Comparison of ENCODE assay signal across 21 cellular contexts in the genomic region with DNA sequence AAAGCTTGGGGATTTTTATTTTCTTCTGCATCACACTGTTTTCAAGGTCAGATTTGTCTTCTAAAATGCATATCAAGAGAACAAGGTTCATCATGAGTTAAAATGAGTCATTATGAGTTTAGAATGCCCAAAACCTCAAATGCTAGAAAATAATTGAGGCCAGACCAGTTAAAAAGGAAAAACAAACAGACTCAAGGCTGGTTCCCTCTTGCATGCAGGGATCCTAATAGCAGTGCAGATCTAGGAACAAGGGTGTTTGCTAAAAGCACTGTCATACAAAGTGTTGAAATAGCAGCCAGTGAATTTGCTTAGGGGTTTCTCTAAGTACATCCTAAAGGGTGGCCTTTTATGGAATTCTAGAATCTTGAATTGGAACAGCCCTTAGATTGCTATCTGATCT. TPM values are rescaled to one million over a fixed set of nuclear protein-coding genes. Genes with fewer than 3 reads are reported as not detected.
DNase-seq lines count a peak whose midpoint lies in the region; ATAC-seq and TF ChIP-seq lines count a peak whose summit lies in the region.
"Had no signal": no experiment of that assay in that cellular context is flagged by ENCODE, and none has a peak within 500 bp of the region (broad histone marks: within the 10 kb centered on the region; RNA-seq: fewer than 3 reads in every experiment).

No MANE protein-coding gene starts in this region.

- H3F3A ChIP-seq in GM23248 (ENCODE audit: insufficient read depth), result peaks cover 5% of the 10 kb centered on the region; the same call in 1 of the 2 replicates
- no peaks in the 10 kb centered on the region for H3F3A ChIP-seq in smooth muscle cell (ENCODE audit: low read depth)

- H3K9ac ChIP-seq in GM23248 (no peak overlapping the region), adipocyte (ENCODE audit: low read length) (no peak overlapping the region), smooth muscle cell (ENCODE audit: low read depth) (no peak overlapping the region)

- no peaks in the 10 kb centered on the region for H4K20me1 ChIP-seq in GM23248 (ENCODE audit: insufficient read depth)
- peaks cover 4% of the 10 kb centered on the region for H4K20me1 ChIP-seq in smooth muscle cell (ENCODE audit: low read depth)

- in situ Hi-C loops in GM23248 (cut with MboI), result no loop called here

- H3K27ac ChIP-seq in GM23248 (no peak overlapping the region), smooth muscle cell (ENCODE audit: low read depth) (peak overlapping the region; percentile 4)
- H3K27ac ChIP-seq: C4-2B, upper lobe of left lung, VCaP had no signal

- TF ChIP-seq CTCF in fibroblast of pulmonary artery (IDR thresholded peaks at IDR 0.05; ENCODE audit: low read length, missing control alignments) (no peak), smooth muscle cell (IDR thresholded peaks at IDR 0.05; ENCODE audit: borderline replicate concordance, insufficient read depth, poor library complexity, severe bottlenecking) (no peak)

- H3K4me3 ChIP-seq in GM23248, result no peak overlapping the region
- peak overlapping the region; percentile 5 for H3K4me3 ChIP-seq in adipocyte (ENCODE audit: low read length)
- H3K4me3 ChIP-seq in fibroblast of pulmonary artery (replicated peaks; ENCODE audit: low read depth, low read length), result no peak overlapping the region
- H3K4me3 ChIP-seq in smooth muscle cell, result no peak overlapping the region
- H3K4me3 ChIP-seq: dorsolateral prefrontal cortex, skin epidermis, upper lobe of left lung had no signal

- no peaks in the 10 kb centered on the region for H3K79me2 ChIP-seq in GM23248 (ENCODE audit: insufficient read depth)
- no peaks in the 10 kb centered on the region for H3K79me2 ChIP-seq in smooth muscle cell (ENCODE audit: low read depth)

- ATAC-seq in HG02642 (IDR thresholded peaks at IDR 0.05; ENCODE audit: poor library complexity, unreplicated experiment) (no peak), GM21367 (IDR thresholded peaks at IDR 0.05; ENCODE audit: unreplicated experiment) (no peak)
- ATAC-seq: activated naive CD8-positive, alpha-beta T cell treated with anti-CD3 and anti-CD28 coated beads, Interleukin-2, amount 50 U/mL, for 24 hours; natural killer cell treated with Interleukin-12 subunit alpha and Interleukin-12 subunit beta and Interleukin-15 and Interleukin-18, amount 100 ng/mL, for 72 hours had no signal

- H3K9me3 ChIP-seq in GM23248 (ENCODE audit: low read depth) (no peaks in the 10 kb centered on the region), adipocyte (ENCODE audit: control insufficient read depth, low read length) (no peaks in the 10 kb centered on the region), smooth muscle cell (replicated peaks; ENCODE audit: low read depth) (no peaks in the 10 kb centered on the region)
- H3K9me3 ChIP-seq: upper lobe of left lung had no signal

- H3K36me3 ChIP-seq in GM23248 (ENCODE audit: low read depth) (no peaks in the 10 kb centered on the region), adipocyte (ENCODE audit: control insufficient read depth, insufficient read depth, low read length, severe bottlenecking) (no peaks in the 10 kb centered on the region), smooth muscle cell (ENCODE audit: low read depth) (no peaks in the 10 kb centered on the region)

- no peak overlapping the region for H3K4me2 ChIP-seq in GM23248 (ENCODE audit: unreplicated experiment)
- H3K4me2 ChIP-seq in smooth muscle cell, result peak overlapping the region; percentile 5

- H2AFZ ChIP-seq in GM23248 (no peak overlapping the region), smooth muscle cell (ENCODE audit: low read depth) (no peak overlapping the region)

- H3K27me3 ChIP-seq in GM23248 (replicated peaks; ENCODE audit: insufficient read depth) (no peaks in the 10 kb centered on the region), adipocyte (replicated peaks; ENCODE audit: control insufficient read depth, insufficient read depth, low read length) (no peaks in the 10 kb centered on the region), smooth muscle cell (ENCODE audit: low read depth) (no peaks in the 10 kb centered on the region)
- H3K27me3 ChIP-seq: dorsolateral prefrontal cortex, upper lobe of left lung had no signal

- H3K9me2 ChIP-seq in GM23248 (ENCODE audit: insufficient read depth), result no peaks in the 10 kb centered on the region

- H3K4me1 ChIP-seq in GM23248 (ENCODE audit: insufficient read depth), result peaks cover 9% of the 10 kb centered on the region
- peaks cover 18% of the 10 kb centered on the region for H3K4me1 ChIP-seq in adipocyte (ENCODE audit: control insufficient read depth, insufficient read depth, low read length)
- no peaks in the 10 kb centered on the region for H3K4me1 ChIP-seq in smooth muscle cell (ENCODE audit: low read depth)
- H3K4me1 ChIP-seq: upper lobe of left lung had no signal

- DNase-seq in GM23248, result peak; percentile 53
- DNase-seq in adipocyte (ENCODE audit: low read depth), result peak; percentile 88
- DNase-seq in fibroblast of pulmonary artery (ENCODE audit: low read depth), result peak; percentile 3
- DNase-seq in smooth muscle cell (lab: John Stamatoyannopoulos, UW; ENCODE audit: unreplicated experiment), result no peak
- DNase-seq in SW 1271 (lab: John Stamatoyannopoulos, UW), result no peak
- DNase-seq in DMS 273 treated with DMSO at 0.1 percent for 48 hours (lab: John Stamatoyannopoulos, UW), result no peak
- DNase-seq: activated CD4-positive, alpha-beta T cell treated with anti-CD3 and anti-CD28 coated beads, Interleukin-2, amount 50 U/mL, for 48 hours; activated effector memory CD4-positive, alpha-beta T cell treated with Interleukin-2 at 50 U/mL for 16 hours; activated naive CD8-positive, alpha-beta T cell treated with anti-CD3 and anti-CD28 coated beads, Interleukin-2, amount 50 U/mL, for 24 hours; GDM1; NCI-H1694; OCI-M1; stimulated activated CD4-positive, alpha-beta T cell treated with anti-CD3 and anti-CD28 coated beads, Interleukin-2, amount 100 ng/mL, for 48 hours; upper lobe of left lung had no signal

RNA-seq across cellular contexts. Expression of a gene that starts 15.3 kb away (rescaled TPM):
- total RNA-seq in GM23248 (2014; rRNA removed; shearing (Covaris generic)), result not detected in 2 replicates
- polyA plus RNA-seq in GM23248 (2016; fragmentation: Nextera tagmentation; extraction: Ambion mirVana), result 0.63 TPM in 1 of 2 replicates, not detected in the other
- 4.0 and 6.9 TPM in 2 replicates for total RNA-seq in smooth muscle cell
- 7.9 and 10.7 TPM in 2 replicates for polyA plus RNA-seq in smooth muscle cell

Comparison
In these comparisons a context has a peak if more than half of its experiments do, and no peak if none do; other contexts are left out.
1. DNase-seq: peak in GM23248 (single experiment), adipocyte (single experiment) and fibroblast of pulmonary artery (single experiment); none in smooth muscle cell (single experiment), SW 1271 (0 of 2) and DMS 273 treated with DMSO at 0.1 percent for 48 hours (single experiment).